In genomic region chr13:58056411-58056810, GRCh38 we compare ENCODE assay signal across 20 cellular contexts.
"Had no signal": no experiment of that assay in that cellular context is flagged by ENCODE, and none has a peak within 500 bp of the region (broad histone marks: within the 10 kb centered on the region; RNA-seq: fewer than 3 reads in every experiment).

No MANE protein-coding gene starts in this region.

- H3K27ac ChIP-seq: esophagus squamous epithelium, foreskin keratinocyte, parathyroid adenoma, prostate gland, right lobe of liver, spleen, testis, tibial nerve, upper lobe of right lung had no signal

- H3K79me2 ChIP-seq: parathyroid adenoma had no signal

- H2AFZ ChIP-seq: parathyroid adenoma had no signal

- H3K4me3 ChIP-seq: esophagus squamous epithelium, prostate gland, right lobe of liver, spleen, testis, tibial nerve, upper lobe of right lung had no signal

- H3K4me1 ChIP-seq: esophagus squamous epithelium, foreskin keratinocyte, parathyroid adenoma, prostate gland, right lobe of liver, spleen, testis, tibial nerve, upper lobe of right lung had no signal

- DNase-seq: cortex of kidney; effector memory CD4-positive, alpha-beta T cell; esophagus squamous epithelium; foreskin keratinocyte; kidney; naive thymus-derived CD4-positive, alpha-beta T cell; nephron progenitor cell; retina; right lobe of liver; spleen; stimulated activated CD4-positive, alpha-beta T cell treated with anti-CD3 and anti-CD28 coated beads, Interleukin-15, amount 100 ng/mL, for 24 hours; stimulated activated CD4-positive, alpha-beta T cell treated with anti-CD3 and anti-CD28 coated beads, Interleukin-1b, Interleukin-23, amount 100 ng/mL, for 48 hours; stimulated activated CD4-positive, alpha-beta T cell treated with anti-CD3 and anti-CD28 coated beads, Interleukin-4, amount 100 ng/mL, for 4 hours; stimulated activated naive B cell treated with anti-CD40 and anti-IgM and Interleukin-4, amounts not matched to agents 10 μg/mL and 1 μg/mL and 100 μg/mL, for 72 hours; stimulated activated naive CD8-positive, alpha-beta T cell treated with anti-CD3 and anti-CD28 coated beads, Interleukin-15, amount 100 ng/mL, for 72 hours; testis; upper lobe of right lung had no signal

- H3K9me3 ChIP-seq: esophagus squamous epithelium, prostate gland, right lobe of liver, testis, tibial nerve, upper lobe of right lung had no signal

- H3K27me3 ChIP-seq: esophagus squamous epithelium, foreskin keratinocyte, right lobe of liver, spleen, testis, tibial nerve, upper lobe of right lung had no signal

- ATAC-seq: foreskin keratinocyte; naive thymus-derived CD4-positive, alpha-beta T cell; right lobe of liver; stimulated activated naive B cell treated with anti-CD40 and anti-IgM and Interleukin-4, amounts not matched to agents 10 μg/mL and 1 μg/mL and 100 μg/mL, for 72 hours; stimulated activated naive CD8-positive, alpha-beta T cell treated with anti-CD3 and anti-CD28 coated beads, Interleukin-15, amount 100 ng/mL, for 72 hours; upper lobe of right lung had no signal

- H3K36me3 ChIP-seq: esophagus squamous epithelium, prostate gland, right lobe of liver, spleen, tibial nerve, upper lobe of right lung had no signal
